In the genomic region with DNA sequence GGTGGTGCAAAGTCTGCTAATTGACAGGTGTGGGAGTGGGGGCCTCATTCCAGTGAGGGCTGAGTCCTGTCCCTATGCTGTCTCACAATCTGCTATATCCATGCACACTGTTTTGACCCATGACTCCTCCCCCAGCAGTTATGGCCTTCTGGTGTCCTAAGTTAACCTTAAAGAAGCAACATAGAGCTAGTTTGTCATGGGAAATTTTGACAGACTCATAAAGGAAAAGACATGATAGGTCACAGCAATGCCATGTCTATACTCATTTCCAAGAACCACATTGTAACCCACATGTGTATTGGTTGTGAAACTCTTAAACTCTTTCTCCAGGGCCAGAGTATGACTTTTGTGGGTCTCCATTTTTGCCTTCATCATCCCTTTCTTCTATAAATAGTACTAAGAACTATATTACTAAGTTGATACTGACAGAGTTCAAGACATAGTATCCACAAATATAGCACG, we compare ENCODE assay signal across 23 cellular contexts.
DNase-seq lines count a peak whose midpoint lies in the region; ATAC-seq and TF ChIP-seq lines count a peak whose summit lies in the region.
"Had no signal": no experiment of that assay in that cellular context is flagged by ENCODE, and none has a peak within 500 bp of the region (broad histone marks: within the 10 kb centered on the region; RNA-seq: fewer than 3 reads in every experiment).

No MANE protein-coding gene starts in this region.

- CTCF ChIA-PET in activated CD4-positive, alpha-beta T cell treated with anti-CD3 and anti-CD28 coated beads for 36 hours (lab: Charles Lee), result interaction anchor here (0.6 to 1.1 kb wide), 2 partner anchors 178 to 268 kb away, joined by 3 to 4 read pairs; no protein-coding TSS in a partner anchor
- CTCF ChIA-PET in activated CD4-positive, alpha-beta T cell treated with anti-CD3 and anti-CD28 coated beads, Interleukin-2, amount 10 ng/mL, durations not matched to agents 7 days and 5 days (lab: Charles Lee), result interaction anchor here (0.7 kb wide), 1 partner anchor 151 kb away, joined by 3 read pairs; no protein-coding TSS in a partner anchor

- no peaks in the 10 kb centered on the region for H3K27me3 ChIP-seq in WERI-Rb-1 (ENCODE audit: insufficient read depth, low read depth, severe bottlenecking)
- H3K27me3 ChIP-seq in neuronal stem cell (ENCODE audit: control insufficient read depth in 3 of 3, insufficient read depth in 3 of 3, low read depth in 1 of 3, low read length in 3 of 3), result peaks cover 0 to 24% (median 0%) of the 10 kb centered on the region in 3 experiments
- no peaks in the 10 kb centered on the region for H3K27me3 ChIP-seq in trophoblast cell (ENCODE audit: insufficient read depth, low read length)
- H3K27me3 ChIP-seq: ascending aorta, BLaER1, heart right ventricle, Peyer's patch had no signal

- peak; percentile 40 for DNase-seq in activated CD4-positive, alpha-beta T cell treated with anti-CD3 and anti-CD28 coated beads for 36 hours
- DNase-seq in activated CD4-positive, alpha-beta T cell treated with anti-CD3 and anti-CD28 coated beads, Interleukin-2, amount 10 ng/mL, durations not matched to agents 7 days and 5 days, result no peak
- DNase-seq in WERI-Rb-1 (peak; percentile 42), neuronal stem cell (ENCODE audit: low spot score) (no peak), NCI-H1092 (lab: John Stamatoyannopoulos, UW) (no peak), trophoblast cell (no peak)
- DNase-seq: activated naive CD4-positive, alpha-beta T cell treated with Interleukin-2 at 50 U/mL for 16 hours; effector memory CD8-positive, alpha-beta T cell; heart right ventricle; immature natural killer cell; naive thymus-derived CD4-positive, alpha-beta T cell; NCI-H1694; NCI-H774; Peyer's patch; stimulated activated CD4-positive, alpha-beta T cell treated with anti-CD3 and anti-CD28 coated beads, Interleukin-4, amount 100 ng/mL, for 4 hours had no signal

- POLR2A ChIA-PET in activated CD4-positive, alpha-beta T cell treated with anti-CD3 and anti-CD28 coated beads for 36 hours (lab: Charles Lee), result interaction anchor here (0.6 kb wide), 1 partner anchor 218 kb away, joined by 3 read pairs; no protein-coding TSS in a partner anchor
- POLR2A ChIA-PET in activated CD4-positive, alpha-beta T cell treated with anti-CD3 and anti-CD28 coated beads, Interleukin-2, amount 10 ng/mL, durations not matched to agents 7 days and 5 days (lab: Charles Lee), result no interaction called here

- H3K4me2 ChIP-seq in neuronal stem cell (ENCODE audit: insufficient read depth, low read length, poor library complexity, severe bottlenecking) (no peak overlapping the region), trophoblast cell (ENCODE audit: low read length) (no peak overlapping the region)
- H3K4me2 ChIP-seq: A549, BLaER1 had no signal

- H3K4me3 ChIP-seq in WERI-Rb-1 (ENCODE audit: low read depth, low read length) (no peak overlapping the region), neuronal stem cell (ENCODE audit: low read length in 2 of 2) (no peak overlapping the region), trophoblast cell (ENCODE audit: low read depth, low read length) (no peak overlapping the region)
- H3K4me3 ChIP-seq: A549, ascending aorta, BLaER1, heart right ventricle, lung, Peyer's patch, skin epidermis, thoracic aorta had no signal

- H4K91ac ChIP-seq in neuronal stem cell (ENCODE audit: low read depth, low read length, poor library complexity) (no peak overlapping the region), trophoblast cell (ENCODE audit: low read depth, low read length) (no peak overlapping the region)

- H3K23ac ChIP-seq in neuronal stem cell (ENCODE audit: low read depth, low read length, poor library complexity) (no peak overlapping the region), trophoblast cell (ENCODE audit: low read length) (no peak overlapping the region)

- no peaks in the 10 kb centered on the region for H3K27me3 Mint-ChIP-seq in activated CD4-positive, alpha-beta T cell treated with anti-CD3 and anti-CD28 coated beads for 36 hours
- no peaks in the 10 kb centered on the region for H3K27me3 Mint-ChIP-seq in activated CD4-positive, alpha-beta T cell treated with anti-CD3 and anti-CD28 coated beads, Interleukin-2, amount 10 ng/mL, durations not matched to agents 7 days and 5 days

- H3K27ac Mint-ChIP-seq in activated CD4-positive, alpha-beta T cell treated with anti-CD3 and anti-CD28 coated beads for 36 hours, result peak overlapping the region; percentile 27
- H3K27ac Mint-ChIP-seq in activated CD4-positive, alpha-beta T cell treated with anti-CD3 and anti-CD28 coated beads, Interleukin-2, amount 10 ng/mL, durations not matched to agents 7 days and 5 days, result no peak overlapping the region
- H3K27ac Mint-ChIP-seq: effector memory CD8-positive, alpha-beta T cell; immature natural killer cell; naive thymus-derived CD4-positive, alpha-beta T cell had no signal

- peak; percentile 91 for ATAC-seq in activated CD4-positive, alpha-beta T cell treated with anti-CD3 and anti-CD28 coated beads for 36 hours
- ATAC-seq in GM18870 (IDR thresholded peaks at IDR 0.05; ENCODE audit: unreplicated experiment), result peak; percentile 28
- no peak for ATAC-seq in esophagus mucosa
- ATAC-seq: A549; effector memory CD8-positive, alpha-beta T cell; naive thymus-derived CD4-positive, alpha-beta T cell had no signal

- H3K79me1 ChIP-seq in neuronal stem cell (ENCODE audit: low read depth, low read length), result no peaks in the 10 kb centered on the region
- H3K79me1 ChIP-seq in trophoblast cell (ENCODE audit: low read length), result no peaks in the 10 kb centered on the region

- intact Hi-C loops in activated CD4-positive, alpha-beta T cell treated with anti-CD3 and anti-CD28 coated beads for 36 hours (cut with DNase I, micrococcal nuclease), result loop anchor here in 1 of 2 experiments (5.0 kb wide), 1 partner anchor 389 kb away; the partner anchor contains the start of gene AFTPH

- peak overlapping the region; percentile 42 for H3K14ac ChIP-seq in neuronal stem cell (ENCODE audit: low read length)
- H3K14ac ChIP-seq in trophoblast cell (ENCODE audit: low read length), result no peak overlapping the region

- no CpG with 5 or more reads among the region's 1 CpG for WGBS in neuronal stem cell (ENCODE audit: extremely low coverage in 2 of 2, insufficient read length in 2 of 2, insufficient replicate concordance in 1 of 2), 2 donors
- no CpG with 5 or more reads among the region's 1 CpG for WGBS in trophoblast cell (ENCODE audit: extremely low coverage, insufficient coverage, insufficient read length)

- H3K9me3 Mint-ChIP-seq in activated CD4-positive, alpha-beta T cell treated with anti-CD3 and anti-CD28 coated beads for 36 hours (ENCODE audit: low read depth), result no peaks in the 10 kb centered on the region
- no peaks in the 10 kb centered on the region for H3K9me3 Mint-ChIP-seq in activated CD4-positive, alpha-beta T cell treated with anti-CD3 and anti-CD28 coated beads, Interleukin-2, amount 10 ng/mL, durations not matched to agents 7 days and 5 days
- H3K9me3 Mint-ChIP-seq: effector memory CD8-positive, alpha-beta T cell; immature natural killer cell; naive thymus-derived CD4-positive, alpha-beta T cell had no signal

- no peak overlapping the region for H4K12ac ChIP-seq in trophoblast cell (ENCODE audit: low read depth, low read length)

- H2AFZ ChIP-seq in neuronal stem cell (ENCODE audit: low read length), result no peak overlapping the region
- no peak overlapping the region for H2AFZ ChIP-seq in trophoblast cell (ENCODE audit: insufficient read depth, low read length, poor library complexity)

- H3K36me3 Mint-ChIP-seq in activated CD4-positive, alpha-beta T cell treated with anti-CD3 and anti-CD28 coated beads for 36 hours (ENCODE audit: low read depth), result no peaks in the 10 kb centered on the region
- no peaks in the 10 kb centered on the region for H3K36me3 Mint-ChIP-seq in activated CD4-positive, alpha-beta T cell treated with anti-CD3 and anti-CD28 coated beads, Interleukin-2, amount 10 ng/mL, durations not matched to agents 7 days and 5 days (ENCODE audit: low read depth)
- H3K36me3 Mint-ChIP-seq: immature natural killer cell; naive thymus-derived CD4-positive, alpha-beta T cell had no signal

- peaks cover 15% of the 10 kb centered on the region for H3K4me1 Mint-ChIP-seq in activated CD4-positive, alpha-beta T cell treated with anti-CD3 and anti-CD28 coated beads for 36 hours
- H3K4me1 Mint-ChIP-seq in activated CD4-positive, alpha-beta T cell treated with anti-CD3 and anti-CD28 coated beads, Interleukin-2, amount 10 ng/mL, durations not matched to agents 7 days and 5 days, result peaks cover 9% of the 10 kb centered on the region
- H3K4me1 Mint-ChIP-seq: immature natural killer cell had no signal

- no peaks in the 10 kb centered on the region for H3K9me3 ChIP-seq in WERI-Rb-1 (ENCODE audit: severe bottlenecking)
- peaks cover 0 to 2% of the 10 kb centered on the region in 2 donors for H3K9me3 ChIP-seq in neuronal stem cell (replicated peaks in 1 of 2; ENCODE audit: control insufficient read depth in 2 of 2, insufficient read depth in 1 of 2, low read depth in 1 of 2, low read length in 2 of 2)
- H3K9me3 ChIP-seq in trophoblast cell (ENCODE audit: insufficient read depth, low read depth, low read length), result no peaks in the 10 kb centered on the region
- H3K9me3 ChIP-seq: A549, ascending aorta, BLaER1, heart right ventricle, Peyer's patch, thoracic aorta had no signal

- H3K4me1 ChIP-seq in neuronal stem cell (ENCODE audit: control insufficient read depth in 2 of 2, insufficient read depth in 1 of 2, low read depth in 1 of 2, low read length in 2 of 2) (peaks cover 0 to 7% of the 10 kb centered on the region in 2 donors), trophoblast cell (ENCODE audit: control insufficient read depth in 1 of 2, insufficient read depth in 2 of 2, low read length in 2 of 2) (no peaks in the 10 kb centered on the region)
- H3K4me1 ChIP-seq: A549, ascending aorta, Peyer's patch had no signal

- H3K27ac ChIP-seq in WERI-Rb-1, result no peak overlapping the region
- no peak overlapping the region for H3K27ac ChIP-seq in neuronal stem cell (replicated peaks; ENCODE audit: low read length)
- H3K27ac ChIP-seq in trophoblast cell (ENCODE audit: low read depth, low read length), result no peak overlapping the region
- H3K27ac ChIP-seq: A549, ascending aorta, BLaER1, heart right ventricle, Peyer's patch, skin epidermis, thoracic aorta had no signal

- no peak overlapping the region for H3K18ac ChIP-seq in neuronal stem cell (ENCODE audit: low read length)
- no peak overlapping the region for H3K18ac ChIP-seq in trophoblast cell (ENCODE audit: low read length)

- H2BK120ac ChIP-seq in neuronal stem cell (ENCODE audit: low read depth, low read length), result no peak overlapping the region
- H2BK120ac ChIP-seq in trophoblast cell (ENCODE audit: insufficient read depth, low read length, poor library complexity), result no peak overlapping the region

- H4K8ac ChIP-seq in neuronal stem cell (ENCODE audit: low read depth, low read length), result no peak overlapping the region
- H4K8ac ChIP-seq in trophoblast cell (ENCODE audit: low read depth, low read length), result no peak overlapping the region

- H2BK12ac ChIP-seq in neuronal stem cell (ENCODE audit: low read length), result no peak overlapping the region
- no peak overlapping the region for H2BK12ac ChIP-seq in trophoblast cell (ENCODE audit: low read length)

- H3K4ac ChIP-seq in neuronal stem cell (ENCODE audit: low read length), result no peak overlapping the region
- H3K4ac ChIP-seq in trophoblast cell (ENCODE audit: low read depth, low read length), result no peak overlapping the region

- H3K79me2 ChIP-seq in trophoblast cell (ENCODE audit: control insufficient read depth, insufficient read depth, low read length, poor library complexity), result no peaks in the 10 kb centered on the region

- H2BK5ac ChIP-seq in neuronal stem cell (ENCODE audit: low read length) (no peak overlapping the region), trophoblast cell (ENCODE audit: low read depth, low read length, poor library complexity) (no peak overlapping the region)

- H3K36me3 ChIP-seq in WERI-Rb-1 (no peaks in the 10 kb centered on the region), neuronal stem cell (replicated peaks in 1 of 2; ENCODE audit: control insufficient read depth in 2 of 2, insufficient read depth in 2 of 2, low read length in 2 of 2) (no peaks in the 10 kb centered on the region), trophoblast cell (ENCODE audit: control insufficient read depth in 1 of 2, insufficient read depth in 2 of 2, low read length in 2 of 2) (no peaks in the 10 kb centered on the region)
- H3K36me3 ChIP-seq: ascending aorta, BLaER1, heart right ventricle, Peyer's patch, thoracic aorta had no signal

- H3K9ac ChIP-seq in neuronal stem cell (ENCODE audit: low read depth, low read length, poor library complexity) (no peak overlapping the region), trophoblast cell (ENCODE audit: low read length) (no peak overlapping the region)
- H3K9ac ChIP-seq: BLaER1 had no signal

- H3K4me3 Mint-ChIP-seq in activated CD4-positive, alpha-beta T cell treated with anti-CD3 and anti-CD28 coated beads for 36 hours, result no peak overlapping the region
- H3K4me3 Mint-ChIP-seq in activated CD4-positive, alpha-beta T cell treated with anti-CD3 and anti-CD28 coated beads, Interleukin-2, amount 10 ng/mL, durations not matched to agents 7 days and 5 days, result no peak overlapping the region
- H3K4me3 Mint-ChIP-seq: effector memory CD8-positive, alpha-beta T cell; immature natural killer cell; naive thymus-derived CD4-positive, alpha-beta T cell had no signal

- H2AK5ac ChIP-seq in neuronal stem cell (ENCODE audit: low read depth, low read length) (no peak overlapping the region), trophoblast cell (ENCODE audit: low read length) (no peak overlapping the region)

- H2BK15ac ChIP-seq in neuronal stem cell (ENCODE audit: low read length), result no peak overlapping the region

- TF ChIP-seq CTCF in WERI-Rb-1 (IDR thresholded peaks at IDR 0.05; ENCODE audit: low read depth, low read length), result no peak

Comparison
In these comparisons a context has a peak if more than half of its experiments do, and no peak if none do; other contexts are left out.
1. DNase-seq: peak in activated CD4-positive, alpha-beta T cell treated with anti-CD3 and anti-CD28 coated beads for 36 hours (single experiment) and WERI-Rb-1 (single experiment); none in activated CD4-positive, alpha-beta T cell treated with anti-CD3 and anti-CD28 coated beads, Interleukin-2, amount 10 ng/mL, durations not matched to agents 7 days and 5 days (single experiment), neuronal stem cell (single experiment), NCI-H1092 (single experiment) and trophoblast cell (0 of 2).